ENCODE assay signal across 17 cellular contexts in the genomic region with DNA sequence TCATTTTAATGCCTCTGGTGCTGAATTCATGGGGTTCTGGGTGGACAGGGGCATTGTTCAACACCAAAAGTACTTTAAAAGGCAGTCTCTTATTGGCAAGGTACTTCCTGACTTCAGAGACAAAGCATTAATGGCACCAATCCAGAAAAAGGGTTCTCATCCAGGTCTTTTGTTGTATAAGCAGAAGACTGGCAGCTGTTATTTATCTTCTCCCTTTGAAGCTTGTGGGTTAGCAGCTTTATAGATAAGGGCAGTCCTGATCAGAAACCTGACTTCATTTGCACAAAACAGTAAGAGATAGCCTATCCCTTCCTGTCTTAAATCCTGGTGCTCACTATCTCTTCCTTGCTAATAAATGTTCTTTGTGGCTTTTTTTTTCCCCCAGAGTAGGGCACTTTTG.
"Had no signal": no experiment of that assay in that cellular context is flagged by ENCODE, and none has a peak within 500 bp of the region (broad histone marks: within the 10 kb centered on the region; RNA-seq: fewer than 3 reads in every experiment).

No MANE protein-coding gene starts in this region.

- H3K4me3 ChIP-seq: hepatocyte, lung, ovary, stomach, testis, upper lobe of left lung had no signal

- H3K9me3 ChIP-seq: ovary, stomach, testis, upper lobe of left lung had no signal

- DNase-seq: activated CD4-positive, alpha-beta memory T cell treated with anti-CD3 and anti-CD28 coated beads for 36 hours; activated CD4-positive, alpha-beta T cell treated with anti-CD3 and anti-CD28 coated beads for 36 hours; activated CD8-positive, alpha-beta memory T cell treated with anti-CD3 and anti-CD28 coated beads, Interleukin-2, amount 10 ng/mL, durations not matched to agents 7 days and 5 days; activated naive CD4-positive, alpha-beta T cell treated with anti-CD3 and anti-CD28 coated beads, Interleukin-2, amount 10 ng/mL, durations not matched to agents 7 days and 5 days; activated T-cell treated with anti-CD3 and anti-CD28 coated beads, Interleukin-2, amount 50 U/mL, for 1 hour; islet precursor cell; naive B cell; ovary; stimulated activated CD4-positive, alpha-beta T cell treated with anti-CD3 and anti-CD28 coated beads, Interleukin-12 subunit alpha, Interleukin-12 subunit beta, amount 100 ng/mL, for 4 hours; stimulated activated CD4-positive, alpha-beta T cell treated with anti-CD3 and anti-CD28 coated beads, Interleukin-2, amount 100 ng/mL, for 24 hours; stomach; T-helper 9 cell; testis; upper lobe of left lung had no signal

- H3K4me1 ChIP-seq: stomach, testis had no signal

- H3K27ac ChIP-seq: hepatocyte, ovary, stomach, testis, upper lobe of left lung had no signal

- H2AFZ ChIP-seq: hepatocyte had no signal

- H3K4me2 ChIP-seq: hepatocyte had no signal

- H3K79me2 ChIP-seq: hepatocyte had no signal

- ATAC-seq: activated CD4-positive, alpha-beta T cell treated with anti-CD3 and anti-CD28 coated beads for 36 hours; activated CD8-positive, alpha-beta memory T cell treated with anti-CD3 and anti-CD28 coated beads, Interleukin-2, amount 10 ng/mL, durations not matched to agents 7 days and 5 days; esophagus mucosa had no signal

- H3K27me3 ChIP-seq: hepatocyte, ovary, stomach, testis, upper lobe of left lung had no signal
